Comparison of ENCODE assay signal across 27 cellular contexts in the genomic region with DNA sequence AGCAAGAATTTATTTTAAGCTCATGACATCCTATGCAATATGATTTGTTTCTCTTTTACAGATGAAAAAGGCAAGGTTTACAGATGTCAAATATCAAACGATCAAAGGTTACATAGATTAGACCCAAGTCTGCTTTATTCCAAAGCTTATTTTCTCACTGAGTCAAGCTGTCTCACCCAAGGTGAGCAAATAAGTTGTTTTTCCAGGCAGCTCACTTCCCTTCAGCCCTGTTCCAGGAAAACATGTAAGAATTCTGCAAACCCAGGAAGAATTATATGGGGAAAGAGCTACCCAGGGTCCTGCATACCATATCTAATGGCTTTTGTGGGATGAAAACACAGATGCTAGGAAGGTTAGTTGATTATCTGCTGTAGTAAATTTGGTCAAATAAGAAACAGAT.
"Had no signal": no experiment of that assay in that cellular context is flagged by ENCODE, and none has a peak within 500 bp of the region (broad histone marks: within the 10 kb centered on the region; RNA-seq: fewer than 3 reads in every experiment).

No MANE protein-coding gene starts in this region.

- H3K27ac ChIP-seq: left lung, lower lobe of right lung, ovary, prostate gland, sigmoid colon, spleen, suprapubic skin, thoracic aorta, tibial artery, upper lobe of right lung had no signal

- H3K36me3 Mint-ChIP-seq: immature natural killer cell; naive B cell; natural killer cell treated with Interleukin-12 subunit alpha and Interleukin-12 subunit beta and Interleukin-15 and Interleukin-18, amount 100 ng/mL, for 72 hours; stimulated activated effector memory CD8-positive, alpha-beta T cell treated with anti-CD3 and anti-CD28 coated beads, Interleukin-12 subunit alpha, Interleukin-12 subunit beta, amount 100 ng/mL, for 72 hours had no signal

- DNase-seq: hypothalamus; immature natural killer cell; kidney; left colon; left lung; lower lobe of right lung; mammary epithelial cell; mesenchymal stem cell; naive B cell; ovary; posterior cingulate gyrus; retina; right cardiac atrium; sigmoid colon; small intestine; spleen; stimulated activated CD4-positive, alpha-beta T cell treated with anti-CD3 and anti-CD28 coated beads, Interleukin-4, amount 100 ng/mL, for 24 hours; stimulated activated naive CD4-positive, alpha-beta T cell; tibial artery; trophoblast cell; upper lobe of right lung had no signal

- H3K27me3 Mint-ChIP-seq: natural killer cell treated with Interleukin-12 subunit alpha and Interleukin-12 subunit beta and Interleukin-15 and Interleukin-18, amount 100 ng/mL, for 72 hours; stimulated activated naive CD8-positive, alpha-beta T cell treated with anti-CD3 and anti-CD28 coated beads, Interleukin-15, Interleukin-2, amounts not matched to agents 100 ng/mL and 50 ng/mL, for 24 hours had no signal

- H3K4me3 ChIP-seq: left lung, lower lobe of right lung, ovary, prostate gland, sigmoid colon, spleen, suprapubic skin, thoracic aorta, tibial artery, upper lobe of right lung had no signal

- H3K9me3 ChIP-seq: left lung, lower lobe of right lung, ovary, prostate gland, sigmoid colon, suprapubic skin, thoracic aorta, tibial artery, upper lobe of right lung had no signal

- H3K27me3 ChIP-seq: left lung, ovary, sigmoid colon, spleen, suprapubic skin, tibial artery, upper lobe of right lung had no signal

- H3K27ac Mint-ChIP-seq: immature natural killer cell; naive B cell; natural killer cell treated with Interleukin-12 subunit alpha and Interleukin-12 subunit beta and Interleukin-15 and Interleukin-18, amount 100 ng/mL, for 72 hours; stimulated activated effector memory CD8-positive, alpha-beta T cell treated with anti-CD3 and anti-CD28 coated beads, Interleukin-12 subunit alpha, Interleukin-12 subunit beta, amount 100 ng/mL, for 72 hours; stimulated activated naive CD8-positive, alpha-beta T cell treated with anti-CD3 and anti-CD28 coated beads, Interleukin-15, Interleukin-2, amounts not matched to agents 100 ng/mL and 50 ng/mL, for 24 hours had no signal

- H3K4me3 Mint-ChIP-seq: immature natural killer cell; naive B cell; natural killer cell treated with Interleukin-12 subunit alpha and Interleukin-12 subunit beta and Interleukin-15 and Interleukin-18, amount 100 ng/mL, for 72 hours; stimulated activated effector memory CD8-positive, alpha-beta T cell treated with anti-CD3 and anti-CD28 coated beads, Interleukin-12 subunit alpha, Interleukin-12 subunit beta, amount 100 ng/mL, for 72 hours; stimulated activated naive CD8-positive, alpha-beta T cell treated with anti-CD3 and anti-CD28 coated beads, Interleukin-15, Interleukin-2, amounts not matched to agents 100 ng/mL and 50 ng/mL, for 24 hours had no signal

- H3K9me3 Mint-ChIP-seq: natural killer cell treated with Interleukin-12 subunit alpha and Interleukin-12 subunit beta and Interleukin-15 and Interleukin-18, amount 100 ng/mL, for 72 hours; stimulated activated effector memory CD8-positive, alpha-beta T cell treated with anti-CD3 and anti-CD28 coated beads, Interleukin-12 subunit alpha, Interleukin-12 subunit beta, amount 100 ng/mL, for 72 hours; stimulated activated naive CD8-positive, alpha-beta T cell treated with anti-CD3 and anti-CD28 coated beads, Interleukin-15, Interleukin-2, amounts not matched to agents 100 ng/mL and 50 ng/mL, for 24 hours had no signal

- H3K4me1 ChIP-seq: left lung, lower lobe of right lung, prostate gland, spleen, suprapubic skin, tibial artery, upper lobe of right lung had no signal

- ATAC-seq: left colon; left lung; lower lobe of right lung; natural killer cell treated with Interleukin-12 subunit alpha and Interleukin-12 subunit beta and Interleukin-15 and Interleukin-18, amount 100 ng/mL, for 72 hours; right cardiac atrium; stimulated activated effector memory CD8-positive, alpha-beta T cell treated with anti-CD3 and anti-CD28 coated beads, Interleukin-12 subunit alpha, Interleukin-12 subunit beta, amount 100 ng/mL, for 72 hours; upper lobe of right lung had no signal

- H3K4me1 Mint-ChIP-seq: immature natural killer cell; naive B cell; stimulated activated effector memory CD8-positive, alpha-beta T cell treated with anti-CD3 and anti-CD28 coated beads, Interleukin-12 subunit alpha, Interleukin-12 subunit beta, amount 100 ng/mL, for 72 hours had no signal

- H3K36me3 ChIP-seq: left lung, lower lobe of right lung, ovary, prostate gland, spleen, suprapubic skin, thoracic aorta, tibial artery, upper lobe of right lung had no signal
